8 cellular contexts compared by ENCODE assay signal in genomic region chr6:97669191-97669651, GRCh38.
DNase-seq lines count a peak whose midpoint lies in the region; ATAC-seq, FAIRE-seq and TF ChIP-seq lines count a peak whose summit lies in the region.

No MANE protein-coding gene starts in this region.

- no peak overlapping the region for H3K27ac Mint-ChIP-seq in CD8-positive, alpha-beta T cell

- DNase-seq in GM12892 (ENCODE audit: insufficient read length) = peak; percentile 13
- peak; percentile 7 for DNase-seq in cerebellar cortex (ENCODE audit: low spot score)
- peak; percentile 53 for DNase-seq in myocyte (ENCODE audit: low read depth)
- no peak for DNase-seq in CD8-positive, alpha-beta T cell
- no peak for DNase-seq in SIG-M5 (lab: John Stamatoyannopoulos, UW)
- DNase-seq in H4 (ENCODE audit: low spot score) = no peak

- no peaks in the 10 kb centered on the region for H3K36me3 ChIP-seq in CD8-positive, alpha-beta T cell (ENCODE audit: insufficient read depth, low read length)

- no peaks in the 10 kb centered on the region for H3K27me3 ChIP-seq in CD8-positive, alpha-beta T cell (ENCODE audit: insufficient read depth, low read length)

- TF ChIP-seq POLR2A in GM12892 (IDR thresholded peaks at IDR 0.05; ENCODE audit: low read depth, low read length) = no peak

- H3K27ac ChIP-seq in CD8-positive, alpha-beta T cell (ENCODE audit: low read depth, low read length) = no peak overlapping the region

- no peaks in the 10 kb centered on the region for H3K9me3 Mint-ChIP-seq in CD8-positive, alpha-beta T cell

- no peak overlapping the region for H3K4me3 Mint-ChIP-seq in CD8-positive, alpha-beta T cell

- H3K9me3 ChIP-seq in CD8-positive, alpha-beta T cell (ENCODE audit: low read length) = no peaks in the 10 kb centered on the region

- no peak for TF ChIP-seq CTCF in CD8-positive, alpha-beta T cell (IDR thresholded peaks at IDR 0.05)

- POLR2A ChIA-PET in CD8-positive, alpha-beta T cell (lab: Charles Lee) = no interaction called here

- intact Hi-C loops in CD8-positive, alpha-beta T cell (cut with DNase I, micrococcal nuclease) = no loop called here

- H3K27me3 Mint-ChIP-seq in CD8-positive, alpha-beta T cell (ENCODE audit: low read depth) = no peaks in the 10 kb centered on the region

- no peaks in the 10 kb centered on the region for H3K4me1 ChIP-seq in CD8-positive, alpha-beta T cell (ENCODE audit: insufficient read depth, low read length)

- no peaks in the 10 kb centered on the region for H3K36me3 Mint-ChIP-seq in CD8-positive, alpha-beta T cell

- CTCF ChIA-PET in CD8-positive, alpha-beta T cell (lab: Charles Lee) = no interaction called here

- no peak overlapping the region for H3K4me3 ChIP-seq in CD8-positive, alpha-beta T cell (ENCODE audit: low read depth, low read length)

- H3K4me1 Mint-ChIP-seq in CD8-positive, alpha-beta T cell (ENCODE audit: low read depth) = no peaks in the 10 kb centered on the region

- ATAC-seq in GM21390 (IDR thresholded peaks at IDR 0.05; ENCODE audit: unreplicated experiment) = peak; percentile 100
- ATAC-seq in HG03565 (IDR thresholded peaks at IDR 0.05; ENCODE audit: unreplicated experiment) = peak; percentile 99
- ATAC-seq in CD8-positive, alpha-beta T cell = no peak

- peak; percentile 97 for FAIRE-seq in GM12892 (lab: Jason Lieb, UNC)

Comparison
In these comparisons a context has a peak if more than half of its experiments do, and no peak if none do; other contexts are left out.
1. DNase-seq: peak in GM12892 (single experiment), cerebellar cortex (single experiment) and myocyte (single experiment); none in CD8-positive, alpha-beta T cell (0 of 7), SIG-M5 (single experiment) and H4 (single experiment).